In genomic region chr6:107540465-107540857, GRCh38 we compare ENCODE assay signal across 23 cellular contexts. TPM values are rescaled to one million over a fixed set of nuclear protein-coding genes. Genes with fewer than 3 reads are reported as not detected.
DNase-seq lines count a peak whose midpoint lies in the region; ATAC-seq and TF ChIP-seq lines count a peak whose summit lies in the region.
"Had no signal": no experiment of that assay in that cellular context is flagged by ENCODE, and none has a peak within 500 bp of the region (broad histone marks: within the 10 kb centered on the region; RNA-seq: fewer than 3 reads in every experiment).

No MANE protein-coding gene starts in this region.

- H3K23ac ChIP-seq in IMR-90 (ENCODE audit: low read depth, low read length), result no peak overlapping the region

- H3K36me3 Mint-ChIP-seq in chondrocyte (ENCODE audit: low read depth) (peaks cover 4% of the 10 kb centered on the region), nephron progenitor cell (ENCODE audit: low read depth) (peaks cover 60% of the 10 kb centered on the region), glutamatergic neuron (ENCODE audit: unreplicated experiment) (peaks cover 6% of the 10 kb centered on the region)
- H3K36me3 Mint-ChIP-seq: activated naive CD4-positive, alpha-beta T cell treated with anti-CD3 and anti-CD28 coated beads, Interleukin-2, amount 50 U/mL, for 72 hours; T-cell had no signal

- no peak overlapping the region for H2BK15ac ChIP-seq in IMR-90 (ENCODE audit: low read depth, low read length)

- no peak overlapping the region for H3K4me3 ChIP-seq in IMR-90 (ENCODE audit: insufficient read depth, low read depth, low read length)
- H3K4me3 ChIP-seq in adrenal gland, result no peak overlapping the region
- H3K4me3 ChIP-seq: body of pancreas, HAP-1, uterus had no signal

- no peak overlapping the region for H2BK5ac ChIP-seq in IMR-90 (ENCODE audit: low read depth, low read length, poor library complexity, severe bottlenecking)

- no peak for TF ChIP-seq RAD21 in IMR-90 (IDR thresholded peaks at IDR 0.05; ENCODE audit: low read length)

- CTCF ChIA-PET in IMR-90 (lab: Yijun Ruan, JAX), result no interaction called here

- no peak for TF ChIP-seq CTCF in IMR-90 (conservative IDR thresholded peaks at IDR 0.05; ENCODE audit: low read depth, low read length)
- TF ChIP-seq CTCF in chondrocyte (IDR thresholded peaks at IDR 0.05), result no peak
- no peak for TF ChIP-seq CTCF in nephron progenitor cell (IDR thresholded peaks at IDR 0.05)
- no peak for TF ChIP-seq CTCF in glutamatergic neuron (IDR thresholded peaks at IDR 0.05; ENCODE audit: partially characterized antibody, unreplicated experiment)
- no peak for TF ChIP-seq CTCF in adrenal gland (IDR thresholded peaks at IDR 0.05)

- no peak overlapping the region for H3K9ac ChIP-seq in IMR-90 (ENCODE audit: low read depth, low read length)
- H3K9ac ChIP-seq: parathyroid adenoma had no signal

- no CpG with 5 or more reads among the region's 1 CpG for WGBS in IMR-90 (ENCODE audit: extremely low coverage in 2 of 2, insufficient read length in 1 of 2), 2 experiments
- WGBS in adrenal gland, 4 donors, result 77 to 93% (median 81%) methylated on average over 1 of the region's 1 CpG

- no peak overlapping the region for H2AK9ac ChIP-seq in IMR-90 (replicated peaks; ENCODE audit: low read depth, low read length, poor library complexity)

- no peak overlapping the region for H3K4me2 ChIP-seq in IMR-90 (ENCODE audit: low read depth, low read length)

- H4K8ac ChIP-seq in IMR-90 (ENCODE audit: low read depth in 2 of 2, low read length in 2 of 2), result no peak overlapping the region

- dilution Hi-C loops in IMR-90 (cut with HindIII; ENCODE audit: low sequenced_read_pairs, unreplicated experiment), result no loop called here

- H3K36me3 ChIP-seq in IMR-90 (ENCODE audit: control insufficient read depth, insufficient read depth, low read length) (no peaks in the 10 kb centered on the region), adrenal gland (replicated peaks in 1 of 2) (no peaks in the 10 kb centered on the region)
- H3K36me3 ChIP-seq: uterus had no signal

- H3K9me3 ChIP-seq in IMR-90 (ENCODE audit: control insufficient read depth, insufficient read depth, low read length) (no peaks in the 10 kb centered on the region), adrenal gland (replicated peaks in 1 of 3) (no peaks in the 10 kb centered on the region)
- H3K9me3 ChIP-seq: body of pancreas, HAP-1, uterus had no signal

- in situ Hi-C loops in IMR-90 (cut with MboI; ENCODE audit: low sequenced_read_pairs), result no loop called here

- H4K91ac ChIP-seq in IMR-90 (ENCODE audit: insufficient read depth, low read depth, low read length), result no peak overlapping the region

- POLR2A ChIA-PET in IMR-90 (lab: Charles Lee; ENCODE audit: unreplicated experiment), result no interaction called here

- DNase-seq in COLO668 (lab: John Stamatoyannopoulos, UW; ENCODE audit: unreplicated experiment) (peak; percentile 40), IMR-90 (peak; percentile 23), chondrocyte (ENCODE audit: low spot score) (no peak), nephron progenitor cell (no peak), glutamatergic neuron (no peak), adrenal gland (no peak)
- DNase-seq: activated CD8-positive, alpha-beta T cell treated with anti-CD3 and anti-CD28 coated beads, Interleukin-2, amount 10 ng/mL, durations not matched to agents 7 days and 5 days; body of pancreas; COR-L47; dermis blood vessel endothelial cell; GDM1; KBM-7; left colon; MV-4-11; NCI-H345; stimulated activated CD4-positive, alpha-beta T cell treated with anti-CD3 and anti-CD28 coated beads, Interleukin-4, amount 100 ng/mL, for 1 hour; T-cell; uterus had no signal

- H3K79me1 ChIP-seq in IMR-90 (ENCODE audit: low read depth in 1 of 2, low read length in 2 of 2), result no peaks in the 10 kb centered on the region

- intact Hi-C loops in IMR-90 (cut with micrococcal nuclease) (no loop called here), adrenal gland (cut with DNase I) (no loop called here)

- H3K27me3 Mint-ChIP-seq in chondrocyte (ENCODE audit: low read depth) (no peaks in the 10 kb centered on the region), nephron progenitor cell (ENCODE audit: low read depth, poor library complexity) (no peaks in the 10 kb centered on the region), glutamatergic neuron (ENCODE audit: unreplicated experiment) (peaks cover 2% of the 10 kb centered on the region)

- H3K27ac ChIP-seq in IMR-90 (ENCODE audit: insufficient read depth, low read length) (no peak overlapping the region), adrenal gland (no peak overlapping the region)
- H3K27ac ChIP-seq: body of pancreas, epithelial cell of prostate, parathyroid adenoma, uterus had no signal

- H3K4me3 Mint-ChIP-seq in chondrocyte (ENCODE audit: unreplicated experiment), result no peak overlapping the region
- no peak overlapping the region for H3K4me3 Mint-ChIP-seq in nephron progenitor cell
- H3K4me3 Mint-ChIP-seq in glutamatergic neuron (ENCODE audit: unreplicated experiment), result no peak overlapping the region
- H3K4me3 Mint-ChIP-seq: activated CD8-positive, alpha-beta T cell treated with anti-CD3 and anti-CD28 coated beads, Interleukin-2, amount 10 ng/mL, durations not matched to agents 7 days and 5 days; T-cell had no signal

- no peaks in the 10 kb centered on the region for H3K27me3 ChIP-seq in IMR-90 (ENCODE audit: control insufficient read depth, insufficient read depth, low read length)
- no peaks in the 10 kb centered on the region for H3K27me3 ChIP-seq in adrenal gland
- H3K27me3 ChIP-seq: body of pancreas, uterus had no signal

- H3K4me1 ChIP-seq in IMR-90 (ENCODE audit: control insufficient read depth, insufficient read depth, low read length) (peaks cover 2% of the 10 kb centered on the region; the same call in 1 of the 2 replicates), adrenal gland (replicated peaks in 1 of 2) (no peaks in the 10 kb centered on the region)
- H3K4me1 ChIP-seq: uterus had no signal

- H3K4ac ChIP-seq in IMR-90 (ENCODE audit: low read depth, low read length), result no peak overlapping the region

- H3K9me3 Mint-ChIP-seq in chondrocyte (ENCODE audit: low read depth) (no peaks in the 10 kb centered on the region), nephron progenitor cell (no peaks in the 10 kb centered on the region), glutamatergic neuron (ENCODE audit: unreplicated experiment) (no peaks in the 10 kb centered on the region)
- H3K9me3 Mint-ChIP-seq: activated naive CD4-positive, alpha-beta T cell treated with anti-CD3 and anti-CD28 coated beads, Interleukin-2, amount 50 U/mL, for 72 hours; T-cell had no signal

- H4K20me1 ChIP-seq in IMR-90 (ENCODE audit: insufficient read depth, low read length), result no peaks in the 10 kb centered on the region

- TF ChIP-seq POLR2A in IMR-90 (IDR thresholded peaks at IDR 0.05; ENCODE audit: low read depth, low read length) (no peak), adrenal gland (IDR thresholded peaks at IDR 0.05) (no peak)

- H3K56ac ChIP-seq in IMR-90 (ENCODE audit: extremely low read depth, insufficient read depth, low read length), result no peak overlapping the region

- H2AFZ ChIP-seq in IMR-90 (replicated peaks; ENCODE audit: low read length, poor library complexity), result no peak overlapping the region
- H2AFZ ChIP-seq: parathyroid adenoma had no signal

- H3K4me1 Mint-ChIP-seq in chondrocyte (ENCODE audit: low read depth), result peaks cover 27% of the 10 kb centered on the region
- peaks cover 31% of the 10 kb centered on the region for H3K4me1 Mint-ChIP-seq in nephron progenitor cell
- H3K4me1 Mint-ChIP-seq in glutamatergic neuron (ENCODE audit: low read depth, unreplicated experiment), result peaks cover 31% of the 10 kb centered on the region
- H3K4me1 Mint-ChIP-seq: T-cell had no signal

- no peak overlapping the region for H2BK120ac ChIP-seq in IMR-90 (ENCODE audit: low read depth, low read length)

- no peak overlapping the region for H2AK5ac ChIP-seq in IMR-90 (ENCODE audit: low read depth, low read length)

- BruUV-seq in IMR-90 (replicated peaks; lab: Mats Ljungman, UMichigan), result no TSS peak

- no peak overlapping the region for H2BK20ac ChIP-seq in IMR-90 (ENCODE audit: low read depth, low read length)

- H3K27ac Mint-ChIP-seq in chondrocyte (ENCODE audit: unreplicated experiment) (peak overlapping the region; percentile 74), nephron progenitor cell (peak overlapping the region; percentile 80), glutamatergic neuron (ENCODE audit: unreplicated experiment) (no peak overlapping the region)
- H3K27ac Mint-ChIP-seq: activated CD8-positive, alpha-beta T cell treated with anti-CD3 and anti-CD28 coated beads, Interleukin-2, amount 10 ng/mL, durations not matched to agents 7 days and 5 days; activated naive CD4-positive, alpha-beta T cell treated with anti-CD3 and anti-CD28 coated beads, Interleukin-2, amount 50 U/mL, for 72 hours; T-cell had no signal

- no peak overlapping the region for H4K5ac ChIP-seq in IMR-90 (ENCODE audit: low read depth, low read length)

- no peak overlapping the region for H3K14ac ChIP-seq in IMR-90 (replicated peaks; ENCODE audit: low read depth, low read length)

- ATAC-seq in IMR-90 (ENCODE audit: low read depth) (peak; percentile 37; the same call in 1 of the 2 replicates), GM18520 (IDR thresholded peaks at IDR 0.05; ENCODE audit: unreplicated experiment) (no peak)
- ATAC-seq: activated CD8-positive, alpha-beta T cell treated with anti-CD3 and anti-CD28 coated beads, Interleukin-2, amount 10 ng/mL, durations not matched to agents 7 days and 5 days; activated naive CD4-positive, alpha-beta T cell treated with anti-CD3 and anti-CD28 coated beads, Interleukin-2, amount 50 U/mL, for 72 hours; body of pancreas; left colon; T-cell had no signal

- H3K18ac ChIP-seq in IMR-90 (ENCODE audit: low read depth, low read length), result no peak overlapping the region

- H3K9me1 ChIP-seq in IMR-90 (ENCODE audit: insufficient read depth, low read length), result no peaks in the 10 kb centered on the region

TF ChIP-seq in IMR-90, 13 proteins besides CTCF, POLR2A, EP300 and RAD21 (continues in another document):
- TF ChIP-seq CHD1 (IDR thresholded peaks at IDR 0.05; ENCODE audit: low read depth, low read length) (no peak), NFE2L2 (IDR thresholded peaks at IDR 0.05; ENCODE audit: low read depth, low read length) (no peak), MAZ (IDR thresholded peaks at IDR 0.05; ENCODE audit: borderline replicate concordance, low read depth, low read length) (no peak), FOS (IDR thresholded peaks at IDR 0.05; ENCODE audit: low read depth, low read length) (no peak), RCOR1 (IDR thresholded peaks at IDR 0.05; ENCODE audit: insufficient replicate concordance, low read length) (no peak), BHLHE40 (IDR thresholded peaks at IDR 0.05; ENCODE audit: low read depth, low read length) (no peak), SMC3 (IDR thresholded peaks at IDR 0.05; ENCODE audit: low read depth, low read length) (no peak)

RNA-seq across cellular contexts. Expression of gene SOBP, which starts 50.5 kb away (rescaled TPM):
- total RNA-seq in IMR-90 (2012; rRNA removed) (0.72 and 1.1 TPM in 2 replicates), chondrocyte (6.6 to 9.8 TPM (median 6.7 TPM) in 3 replicates), glutamatergic neuron (ENCODE audit: unreplicated experiment) (16.1 TPM), adrenal gland (10 to 100 TPM in 6 of 8 donors, 1 to 10 TPM in 2; 7.4 to 25.6 (median 15.1) TPM)
- polyA plus RNA-seq in IMR-90 (2012; rRNA removed) (0.60 and 0.99 TPM in 2 replicates), adrenal gland (10 to 100 TPM in 1 of 3 donors, 1 to 10 TPM in 2; 5.6 to 13.9 (median 9.7) TPM)
- polyA plus RNA-seq in IMR-90 (2012; cell fraction: cytosol; rRNA removed), result 0.15 and 1.0 TPM in 2 replicates
- polyA plus RNA-seq in IMR-90 (2012; cell fraction: nucleus; rRNA removed; ENCODE audit: low replicate concordance), result 1.8 and 2.6 TPM in 2 replicates

Comparison
In these comparisons a context has a peak if more than half of its experiments do, and no peak if none do; other contexts are left out.
1. DNase-seq: peak in COLO668 (single experiment) and IMR-90 (single experiment); none in chondrocyte (single experiment), nephron progenitor cell (single experiment), glutamatergic neuron (single experiment) and adrenal gland (0 of 7).